In the genomic region with DNA sequence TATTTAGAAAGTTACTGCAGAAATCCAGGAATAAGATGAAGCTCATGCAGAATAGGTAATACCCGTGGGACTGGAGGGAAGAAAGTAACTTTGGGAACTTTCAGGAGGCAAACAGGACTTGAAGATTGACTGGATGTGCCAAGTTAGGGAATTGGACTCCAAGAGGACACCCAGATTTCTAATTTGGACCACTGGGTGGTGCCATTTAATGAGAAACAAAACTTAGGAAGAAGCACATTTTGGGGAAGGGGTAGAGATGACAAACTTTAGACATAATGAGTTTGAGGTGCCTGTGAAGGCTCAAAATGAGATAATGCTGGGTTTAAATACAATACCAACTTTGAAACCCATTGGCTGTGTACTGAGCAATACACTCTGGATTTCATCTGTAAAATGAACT, we compare ENCODE assay signal across 8 cellular contexts. TPM values are rescaled to one million over a fixed set of nuclear protein-coding genes. Genes with fewer than 3 reads are reported as not detected.
DNase-seq lines count a peak whose midpoint lies in the region; ATAC-seq and TF ChIP-seq lines count a peak whose summit lies in the region.
"Had no signal": no experiment of that assay in that cellular context is flagged by ENCODE, and none has a peak within 500 bp of the region (broad histone marks: within the 10 kb centered on the region; RNA-seq: fewer than 3 reads in every experiment).

No MANE protein-coding gene starts in this region.

- no peak overlapping the region for H4K8ac ChIP-seq in H9 (replicated peaks; ENCODE audit: insufficient read length, low read depth, low read length)

- H3K14ac ChIP-seq in H9 (ENCODE audit: insufficient read depth, low read length), result no peak overlapping the region

- peaks cover 3% of the 10 kb centered on the region for H4K20me1 ChIP-seq in H9 (ENCODE audit: control insufficient read depth, insufficient read depth, insufficient read length)

- H3K9me3 ChIP-seq in CD4-positive, alpha-beta memory T cell (ENCODE audit: control insufficient read depth in 1 of 2, low read length in 2 of 2), result no peaks in the 10 kb centered on the region
- H3K9me3 ChIP-seq in H9 (ENCODE audit: control insufficient read depth, low read depth, low read length) (no peaks in the 10 kb centered on the region), liver (ENCODE audit: control insufficient read depth in 4 of 4, low read length in 3 of 4) (no peaks in the 10 kb centered on the region)

- intact Hi-C loops in CD4-positive, alpha-beta memory T cell (cut with micrococcal nuclease), result loop anchor here (1.0 kb wide), 1 partner anchor 111 kb away; no protein-coding TSS in a partner anchor
- intact Hi-C loops in activated B cell treated with CpG ODN at 0.5 μM for 24 hours (cut with micrococcal nuclease), result no loop called here

- H2BK15ac ChIP-seq in H9 (ENCODE audit: low read depth, low read length), result no peak overlapping the region

- peak overlapping the region in 6 of 8 donors; percentile 14 to 74 (median 64) for H3K4me3 Mint-ChIP-seq in CD4-positive, alpha-beta memory T cell
- H3K4me3 Mint-ChIP-seq in H9 (no peak overlapping the region), activated B cell treated with CpG ODN at 0.5 μM for 24 hours (no peak overlapping the region)

- no peak overlapping the region for H3K56ac ChIP-seq in H9 (ENCODE audit: insufficient read length, low read depth, low read length)

- peak overlapping the region; percentile 12 to 95 (median 85) for H3K27ac Mint-ChIP-seq in CD4-positive, alpha-beta memory T cell
- H3K27ac Mint-ChIP-seq in H9 (no peak overlapping the region), activated B cell treated with CpG ODN at 0.5 μM for 24 hours (peak overlapping the region; percentile 43)

- peaks cover 55 to 85% (median 74%) of the 10 kb centered on the region in 4 donors for H3K4me1 Mint-ChIP-seq in CD4-positive, alpha-beta memory T cell
- H3K4me1 Mint-ChIP-seq in H9 (peaks cover 24 to 27% of the 10 kb centered on the region in 2 experiments), activated B cell treated with CpG ODN at 0.5 μM for 24 hours (peaks cover 79% of the 10 kb centered on the region)

- H3K27me3 Mint-ChIP-seq in CD4-positive, alpha-beta memory T cell, result no peaks in the 10 kb centered on the region
- H3K27me3 Mint-ChIP-seq in H9 (ENCODE audit: low read depth), result peaks cover 5% of the 10 kb centered on the region
- H3K27me3 Mint-ChIP-seq in activated B cell treated with CpG ODN at 0.5 μM for 24 hours, result no peaks in the 10 kb centered on the region

- H3K79me1 ChIP-seq in H9 (ENCODE audit: insufficient read depth, low read depth, low read length, poor library complexity, severe bottlenecking), result no peaks in the 10 kb centered on the region

- peaks cover 6% of the 10 kb centered on the region for H3K23me2 ChIP-seq in H9 (ENCODE audit: insufficient read length, low read depth, low read length, poor library complexity, severe bottlenecking)

- CTCF ChIA-PET in CD4-positive, alpha-beta memory T cell (lab: Charles Lee; ENCODE audit: partially characterized antibody), result interaction anchor here (0.8 to 5.7 kb wide), 12 partner anchors 12 to 208 kb away, joined by 3 to 121 read pairs (median 6); a partner anchor contains a TSS
- CTCF ChIA-PET in activated B cell treated with CpG ODN at 0.5 μM for 24 hours (lab: Charles Lee), result interaction anchor here (0.7 to 4.6 kb wide), 9 partner anchors 12 to 928 kb away, joined by 3 to 27 read pairs (median 6); a partner anchor contains a TSS

- WGBS in H9 (ENCODE audit: extremely low coverage, insufficient read length, low lambda C conversion rate), result no CpG with 5 or more reads among the region's 1 CpG
- WGBS in liver, result 51% methylated on average over 1 of the region's 1 CpG

- peaks cover 1% of the 10 kb centered on the region for H3K36me3 ChIP-seq in CD4-positive, alpha-beta memory T cell (ENCODE audit: insufficient read depth, low read length)
- H3K36me3 ChIP-seq in liver (ENCODE audit: control insufficient read depth in 4 of 4, insufficient read depth in 3 of 4, low read depth in 1 of 4, low read length in 3 of 4), result peaks cover 0 to under 1% (median 0%) of the 10 kb centered on the region in 4 donors

- H3K79me2 ChIP-seq in H9 (ENCODE audit: insufficient read depth, low read length), result no peaks in the 10 kb centered on the region

- no peak for DNase-seq in CD4-positive, alpha-beta memory T cell
- no peak for DNase-seq in H9
- no peak for DNase-seq in activated B cell treated with CpG ODN at 0.5 μM for 24 hours
- DNase-seq in caudate nucleus (lab: John Stamatoyannopoulos, UW), result no peak
- no peak for DNase-seq in NCI-H2196 treated with DMSO at 0.1 percent for 48 hours (lab: John Stamatoyannopoulos, UW; ENCODE audit: unreplicated experiment)
- no peak for DNase-seq in activated CD4-positive, alpha-beta T cell treated with anti-CD3 and anti-CD28 coated beads for 1 hour
- DNase-seq: cortex of kidney had no signal

- H3K27ac ChIP-seq in CD4-positive, alpha-beta memory T cell (ENCODE audit: low read depth, low read length), result no peak overlapping the region
- H3K27ac ChIP-seq in H9 (ENCODE audit: insufficient read length, low read depth, low read length) (no peak overlapping the region), liver (ENCODE audit: low read depth in 1 of 2, low read length in 2 of 2) (no peak overlapping the region), caudate nucleus (ENCODE audit: low read depth, low read length) (no peak overlapping the region)

- H3K27me3 ChIP-seq in CD4-positive, alpha-beta memory T cell (ENCODE audit: insufficient read depth, low read length), result no peaks in the 10 kb centered on the region
- no peaks in the 10 kb centered on the region for H3K27me3 ChIP-seq in H9 (ENCODE audit: insufficient read depth, low read length)
- H3K27me3 ChIP-seq in liver (ENCODE audit: control insufficient read depth in 4 of 4, insufficient read depth in 4 of 4, low read length in 3 of 4), result no peaks in the 10 kb centered on the region

- no peak overlapping the region for H2BK120ac ChIP-seq in H9 (ENCODE audit: low read depth, low read length, poor library complexity, severe bottlenecking)

- H3K9me3 Mint-ChIP-seq in CD4-positive, alpha-beta memory T cell, result no peaks in the 10 kb centered on the region
- H3K9me3 Mint-ChIP-seq in H9 (no peaks in the 10 kb centered on the region), activated B cell treated with CpG ODN at 0.5 μM for 24 hours (no peaks in the 10 kb centered on the region)

- no peak overlapping the region for H3K18ac ChIP-seq in H9 (ENCODE audit: insufficient read length, low read depth, low read length)

- no peak overlapping the region for H2AFZ ChIP-seq in H9 (ENCODE audit: low read length)

- POLR2A ChIA-PET in CD4-positive, alpha-beta memory T cell (lab: Charles Lee; ENCODE audit: partially characterized antibody), result interaction anchor here (0.6 to 5.6 kb wide), 9 partner anchors 11 to 135 kb away, joined by 3 to 132 read pairs (median 26); a partner anchor contains a TSS
- POLR2A ChIA-PET in activated B cell treated with CpG ODN at 0.5 μM for 24 hours (lab: Charles Lee), result interaction anchor here (0.7 to 4.1 kb wide), 5 partner anchors 14 to 45 kb away, joined by 4 to 49 read pairs (median 18); a partner anchor contains a TSS

- H3T11ph ChIP-seq in H9 (ENCODE audit: low read length), result no peak overlapping the region

- TF ChIP-seq RAD21 in liver (IDR thresholded peaks at IDR 0.05), result peak; percentile 59 to 68

- no peak overlapping the region for H3K23ac ChIP-seq in H9 (ENCODE audit: insufficient read length, low read depth, low read length)

- H3K4me1 ChIP-seq in CD4-positive, alpha-beta memory T cell (ENCODE audit: insufficient read depth, low read length), result peaks cover 80% of the 10 kb centered on the region
- no peaks in the 10 kb centered on the region; the same call in 1 of the 2 replicates for H3K4me1 ChIP-seq in H9 (ENCODE audit: insufficient read depth, low read length)
- H3K4me1 ChIP-seq in liver (ENCODE audit: control insufficient read depth in 4 of 4, insufficient read depth in 4 of 4, low read length in 3 of 4), result peaks cover 0 to 22% (median 16%) of the 10 kb centered on the region in 4 donors

- no peak overlapping the region for H3K4me2 ChIP-seq in H9 (ENCODE audit: insufficient read depth, insufficient read length, low read length)

- H3K4ac ChIP-seq in H9 (ENCODE audit: low read depth, low read length), result no peak overlapping the region

- no peak overlapping the region for H2AK5ac ChIP-seq in H9 (ENCODE audit: insufficient read length, low read length)

- no peak for ATAC-seq in activated B cell treated with CpG ODN at 0.5 μM for 24 hours (ENCODE audit: low read depth)

- peak; percentile 60; the same call in 2 of the 3 replicates for TF ChIP-seq CTCF in H9 (conservative IDR thresholded peaks at IDR 0.05)
- TF ChIP-seq CTCF in activated B cell treated with CpG ODN at 0.5 μM for 24 hours (IDR thresholded peaks at IDR 0.05), result no peak
- peak; percentile 34 for TF ChIP-seq CTCF in liver (IDR thresholded peaks at IDR 0.05; ENCODE audit: low read depth, low read length, missing input control)

- H3K4me3 ChIP-seq in CD4-positive, alpha-beta memory T cell (ENCODE audit: low read length in 2 of 2), result no peak overlapping the region
- H3K4me3 ChIP-seq in liver (ENCODE audit: low read depth in 1 of 3, low read length in 3 of 3), result no peak overlapping the region

- peaks cover 1 to 16% of the 10 kb centered on the region in 2 donors for H3K36me3 Mint-ChIP-seq in CD4-positive, alpha-beta memory T cell
- H3K36me3 Mint-ChIP-seq in H9 (ENCODE audit: insufficient read depth in 1 of 3, low read depth in 3 of 3) (peaks cover 0 to 6% (median 2%) of the 10 kb centered on the region in 3 experiments; a peak in 5 of 7 replicates), activated B cell treated with CpG ODN at 0.5 μM for 24 hours (ENCODE audit: low read depth) (peaks cover 10% of the 10 kb centered on the region)

- H3K9ac ChIP-seq in H9 (ENCODE audit: extremely low read depth, insufficient read length, low read length), result no peak overlapping the region
- H3K9ac ChIP-seq in liver (ENCODE audit: low read depth in 1 of 2, low read length in 2 of 2), result no peak overlapping the region

- H2BK20ac ChIP-seq in H9 (ENCODE audit: low read depth, low read length, poor library complexity, severe bottlenecking), result no peak overlapping the region

- no peak overlapping the region for H2BK12ac ChIP-seq in H9 (ENCODE audit: insufficient read length, low read depth, low read length)

- H4K5ac ChIP-seq in H9 (ENCODE audit: insufficient read length, low read depth, low read length), result no peak overlapping the region

- no peak overlapping the region for H2BK5ac ChIP-seq in H9 (ENCODE audit: insufficient read length, low read length)

- no peak overlapping the region for H4K91ac ChIP-seq in H9 (ENCODE audit: insufficient read length, low read depth, low read length)

RNA-seq across cellular contexts. Expression of a gene that starts 3.3 kb away (rescaled TPM):
- total RNA-seq in CD4-positive, alpha-beta memory T cell, result 10 to 100 TPM; 64.6 to 71.5 TPM
- 10 to 100 TPM; 55.9 to 60.5 TPM for polyA plus RNA-seq in CD4-positive, alpha-beta memory T cell
- 31.8 and 33.1 TPM in 2 replicates for total RNA-seq in H9 (2021)
- total RNA-seq in activated B cell treated with CpG ODN at 0.5 μM for 24 hours, result 40.7 and 41.7 TPM in 2 replicates
- total RNA-seq in liver, result 10 to 100 TPM; 13.1 to 23.8 TPM
- polyA plus RNA-seq in liver, result 10 to 100 TPM; 14.0 to 15.4 TPM

RNA-seq across cellular contexts. Expression of a gene that starts 14.4 kb away (rescaled TPM):
- 10 to 100 TPM; 59.4 to 69.8 TPM for total RNA-seq in CD4-positive, alpha-beta memory T cell
- 10 to 100 TPM; 16.3 to 25.7 TPM for polyA plus RNA-seq in CD4-positive, alpha-beta memory T cell
- total RNA-seq in H9 (2021), result 33.4 and 39.8 TPM in 2 replicates
- total RNA-seq in activated B cell treated with CpG ODN at 0.5 μM for 24 hours, result 31.5 and 40.7 TPM in 2 replicates
- total RNA-seq in liver, result 100 to 1,000 TPM in 1 of 2 donors, 1 to 10 TPM in 1; 6.2 to 106 TPM
- 1 to 10 TPM; 6.2 to 9.6 TPM for polyA plus RNA-seq in liver

RNA-seq across cellular contexts. Expression of a gene that starts 18.2 kb away (rescaled TPM):
- total RNA-seq in CD4-positive, alpha-beta memory T cell, result 1 to 10 TPM; 1.4 to 2.4 TPM
- under 1 TPM in 1 of 2 donors, not detected in 1; 0.07 TPM for polyA plus RNA-seq in CD4-positive, alpha-beta memory T cell
- total RNA-seq in H9 (2021) (7.0 and 9.1 TPM in 2 replicates), activated B cell treated with CpG ODN at 0.5 μM for 24 hours (not detected in 2 replicates), liver (1 to 10 TPM in 1 of 2 donors, under 1 TPM in 1; 0.28 to 2.2 TPM)
- polyA plus RNA-seq in liver, result under 1 TPM; 0.21 to 0.48 TPM

RNA-seq across cellular contexts. Expression of a gene that starts 21.3 kb away (rescaled TPM):
- 10 to 100 TPM; 62.0 to 63.6 TPM for total RNA-seq in CD4-positive, alpha-beta memory T cell
- polyA plus RNA-seq in CD4-positive, alpha-beta memory T cell, result 10 to 100 TPM; 15.5 to 30.6 TPM
- 17.9 and 18.4 TPM in 2 replicates for total RNA-seq in H9 (2021)
- total RNA-seq in activated B cell treated with CpG ODN at 0.5 μM for 24 hours, result 31.9 and 38.1 TPM in 2 replicates
- 1 to 10 TPM; 7.2 to 9.0 TPM for total RNA-seq in liver
- polyA plus RNA-seq in liver, result 1 to 10 TPM; 4.1 to 5.8 TPM

RNA-seq across cellular contexts. Expression of a gene that starts 21.5 kb away (rescaled TPM):
- total RNA-seq in CD4-positive, alpha-beta memory T cell, result 100 to 1,000 TPM in 1 of 2 experiments, 10 to 100 TPM in 1; 89.9 to 100 TPM
- polyA plus RNA-seq in CD4-positive, alpha-beta memory T cell, result 100 to 1,000 TPM in 1 of 2 donors, 10 to 100 TPM in 1; 90.1 to 112 TPM
- 80.3 and 84.5 TPM in 2 replicates for total RNA-seq in H9 (2021)
- 69.1 and 73.9 TPM in 2 replicates for total RNA-seq in activated B cell treated with CpG ODN at 0.5 μM for 24 hours
- total RNA-seq in liver, result 100 to 1,000 TPM; 105 to 167 TPM
- 100 to 1,000 TPM in 1 of 2 donors, 10 to 100 TPM in 1; 93.3 to 135 TPM for polyA plus RNA-seq in liver

Comparison
In these comparisons a context has a peak if more than half of its experiments do, and no peak if none do; other contexts are left out.
1. H3K27ac Mint-ChIP-seq: peak in CD4-positive, alpha-beta memory T cell (7 of 7) and activated B cell treated with CpG ODN at 0.5 μM for 24 hours (single experiment); none in H9 (0 of 3).
2. H3K4me3 Mint-ChIP-seq: peak in CD4-positive, alpha-beta memory T cell (6 of 8); none in H9 (0 of 2) and activated B cell treated with CpG ODN at 0.5 μM for 24 hours (single experiment).